1 cellular context compared by ENCODE assay signal in genomic region chr21:42426876-42427480, GRCh38.
TF ChIP-seq lines count a peak whose summit lies in the region.

No MANE protein-coding gene starts in this region.

TF ChIP-seq in GM23338, 12 proteins besides CTCF, POLR2A, EP300 and RAD21:
- no peak for TF ChIP-seq EZH2phosphoT487 (IDR thresholded peaks at IDR 0.05; ENCODE audit: unreplicated experiment)
- no peak for TF ChIP-seq ETS1 (IDR thresholded peaks at IDR 0.05)
